In the genomic region with DNA sequence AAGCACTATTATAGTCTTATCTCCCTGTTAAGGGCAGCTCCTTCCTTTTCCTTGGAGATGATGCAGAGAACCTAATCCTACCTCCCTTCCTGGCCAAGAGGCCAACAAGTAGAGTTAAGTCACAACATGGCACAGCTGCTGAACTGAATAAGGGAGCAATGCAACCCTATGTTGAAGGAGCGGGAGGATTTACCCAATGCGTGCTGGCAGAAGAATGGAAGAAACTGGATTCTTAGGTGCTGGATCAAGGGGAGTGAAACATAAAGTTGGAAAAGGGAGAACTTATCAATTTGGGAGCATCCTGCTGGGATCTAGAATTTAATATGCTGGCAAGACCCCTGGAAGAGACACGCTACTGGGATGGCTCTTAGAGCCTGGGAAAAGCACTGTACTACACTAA, we compare ENCODE assay signal across 6 cellular contexts. TPM values are rescaled to one million over a fixed set of nuclear protein-coding genes. Genes with fewer than 3 reads are reported as not detected.
"Had no signal": no experiment of that assay in that cellular context is flagged by ENCODE, and none has a peak within 500 bp of the region (broad histone marks: within the 10 kb centered on the region; RNA-seq: fewer than 3 reads in every experiment).

No MANE protein-coding gene starts in this region.

- DNase-seq: GM23248, H9, HCEC 1CT, IMR-90 had no signal

- H3K27ac ChIP-seq: GM23248 had no signal

- H3K4me1 Mint-ChIP-seq: H9 had no signal

- H3K9ac ChIP-seq: GM23248 had no signal

- H3K4me3 ChIP-seq: GM23248, K562 had no signal

- H3K4me3 Mint-ChIP-seq: H9 had no signal

- H3K9me3 Mint-ChIP-seq: H9 had no signal

- H3K27ac Mint-ChIP-seq: H9 had no signal

RNA-seq across cellular contexts. Expression of a gene that starts 12.0 kb away (rescaled TPM):
- total RNA-seq: HT-29, K562 had no signal
